ENCODE assay signal across 8 cellular contexts in the genomic region with DNA sequence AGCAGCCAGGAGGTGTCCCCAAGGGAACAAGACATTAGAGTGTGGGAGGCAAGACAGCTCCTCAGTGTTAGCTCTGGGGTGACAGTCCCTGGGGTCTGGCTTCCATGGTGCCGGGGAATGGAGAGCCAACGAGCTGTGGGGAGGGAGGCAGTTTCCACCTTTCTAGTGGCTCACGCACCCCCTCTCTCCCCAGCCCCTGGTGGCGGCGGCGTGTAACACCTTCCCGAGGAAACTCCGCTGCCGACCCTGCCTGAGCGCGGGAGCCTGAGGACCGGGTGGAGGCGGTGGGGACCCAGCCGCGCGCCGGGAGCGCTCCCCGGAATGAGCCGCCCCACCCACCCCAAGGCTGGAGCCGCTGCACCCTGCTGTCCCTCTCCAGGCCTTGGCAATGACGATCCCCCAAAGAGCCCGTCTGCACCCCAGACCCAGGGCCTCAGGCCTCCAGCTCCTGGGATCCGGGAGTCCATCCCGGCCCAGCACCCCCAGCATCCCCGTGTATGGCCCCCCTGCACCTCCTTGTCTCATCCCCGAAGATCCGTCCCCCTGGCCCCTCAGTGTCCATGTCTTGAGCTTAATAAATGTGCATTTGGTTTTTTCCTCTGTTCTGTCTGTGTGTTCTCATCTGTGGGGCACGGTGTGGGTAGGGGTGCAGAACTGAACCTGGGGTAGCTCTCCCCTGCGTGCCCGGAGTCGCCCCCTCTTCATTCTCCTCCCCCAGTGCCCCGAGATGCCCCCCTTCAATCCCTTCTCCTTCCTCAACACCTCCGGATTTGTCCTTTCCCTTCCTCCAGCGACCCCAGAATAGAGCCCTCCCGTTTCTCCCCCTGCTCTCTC.
DNase-seq lines count a peak whose midpoint lies in the region; ATAC-seq lines count a peak whose summit lies in the region.

No MANE protein-coding gene starts in this region.

- peaks cover 22 to 24% of the 10 kb centered on the region in 2 donors for H3K27me3 ChIP-seq in duodenal mucosa (ENCODE audit: control insufficient read depth in 1 of 2, insufficient read depth in 2 of 2, low read length in 2 of 2)
- H3K27me3 ChIP-seq in mucosa of rectum (ENCODE audit: control insufficient read depth in 2 of 2, insufficient read depth in 2 of 2, low read length in 2 of 2): peaks cover 12% of the 10 kb centered on the region in 2 donors

- DNase-seq in GM03348 (ENCODE audit: low spot score) (peak; percentile 81), kidney glomerular epithelial cell (lab: John Stamatoyannopoulos, UW) (no peak)
- DNase-seq in activated CD4-positive, alpha-beta T cell treated with anti-CD3 and anti-CD28 coated beads for 4 hours: peak; percentile 74 to 77
- DNase-seq in stimulated activated CD8-positive, alpha-beta memory T cell treated with anti-CD3 and anti-CD28 coated beads, Interleukin-7, amount 100 ng/mL, for 4 hours (ENCODE audit: low read depth in 2 of 2): peak; percentile 53 to 65

- peaks cover 24% of the 10 kb centered on the region for H3K36me3 ChIP-seq in KOPT-K1 (ENCODE audit: insufficient read depth, low read length)
- peaks cover 0 to 10% of the 10 kb centered on the region in 2 donors for H3K36me3 ChIP-seq in duodenal mucosa (ENCODE audit: control insufficient read depth in 1 of 2, insufficient read depth in 2 of 2, low read length in 2 of 2)
- peaks cover 0 to 7% of the 10 kb centered on the region in 2 donors for H3K36me3 ChIP-seq in mucosa of rectum (ENCODE audit: control insufficient read depth in 2 of 2, insufficient read depth in 2 of 2, low read length in 2 of 2)

- H3K9me3 ChIP-seq in KOPT-K1 (ENCODE audit: insufficient read depth, low read length, poor library complexity, severe bottlenecking) (no peaks in the 10 kb centered on the region), duodenal mucosa (ENCODE audit: control insufficient read depth in 1 of 2, low read length in 2 of 2) (no peaks in the 10 kb centered on the region), mucosa of rectum (ENCODE audit: control insufficient read depth in 2 of 2, low read length in 2 of 2) (no peaks in the 10 kb centered on the region)

- no peak for ATAC-seq in GM21723 (IDR thresholded peaks at IDR 0.05; ENCODE audit: unreplicated experiment)

- H3K4me3 ChIP-seq in duodenal mucosa (ENCODE audit: low read depth in 1 of 2, low read length in 2 of 2) (peak overlapping the region; percentile 74 to 81), mucosa of rectum (ENCODE audit: low read length in 2 of 2) (peak overlapping the region; percentile 68 to 76)

- H3K9ac ChIP-seq in duodenal mucosa (ENCODE audit: low read depth in 1 of 2, low read length in 2 of 2) (peak overlapping the region in 1 of 2 donors; percentile 46), mucosa of rectum (ENCODE audit: low read depth in 1 of 2, low read length in 2 of 2) (peak overlapping the region; percentile 51 to 56)

- peak overlapping the region; percentile 92 for H3K27ac ChIP-seq in KOPT-K1 (ENCODE audit: low read depth, low read length, poor library complexity, severe bottlenecking)
- H3K27ac ChIP-seq in duodenal mucosa (ENCODE audit: low read depth, low read length): no peak overlapping the region
- H3K27ac ChIP-seq in mucosa of rectum (ENCODE audit: low read depth in 2 of 2, low read length in 2 of 2): peak overlapping the region; percentile 28 to 82

- H3K4me1 ChIP-seq in duodenal mucosa (ENCODE audit: control insufficient read depth in 1 of 2, insufficient read depth in 2 of 2, low read length in 2 of 2): peaks cover 8 to 24% of the 10 kb centered on the region in 2 donors
- peaks cover 4 to 16% of the 10 kb centered on the region in 2 donors for H3K4me1 ChIP-seq in mucosa of rectum (ENCODE audit: control insufficient read depth in 2 of 2, insufficient read depth in 2 of 2, low read length in 2 of 2)
